15 cellular contexts compared by ENCODE assay signal in genomic region chr16:18958621-18959578, GRCh38. TPM values are rescaled to one million over a fixed set of nuclear protein-coding genes. Genes with fewer than 3 reads are reported as not detected.
A peak's percentile ranks its signal among the peaks of the same experiment; 100 is the strongest.
DNase-seq lines count a peak whose midpoint lies in the region; ATAC-seq and TF ChIP-seq lines count a peak whose summit lies in the region.
"Had no signal": no experiment of that assay in that cellular context is flagged by ENCODE, and none has a peak within 500 bp of the region (broad histone marks: within the 10 kb centered on the region; RNA-seq: fewer than 3 reads in every experiment).

No MANE protein-coding gene starts in this region.

- ATAC-seq in foreskin keratinocyte, result peak; percentile 36
- no peak for ATAC-seq in GM18907 (IDR thresholded peaks at IDR 0.05; ENCODE audit: unreplicated experiment)
- no peak for ATAC-seq in stimulated activated memory B cell treated with anti-CD40 and anti-IgM and Interleukin-4, amounts not matched to agents 10 μg/mL and 1 μg/mL and 100 μg/mL, for 72 hours
- ATAC-seq in GM19455 (IDR thresholded peaks at IDR 0.05; ENCODE audit: unreplicated experiment), result no peak

- no peaks in the 10 kb centered on the region for H3K27me3 Mint-ChIP-seq in neural crest cell (ENCODE audit: low read depth)
- H3K27me3 Mint-ChIP-seq in stimulated activated memory B cell treated with anti-CD40 and anti-IgM and Interleukin-4, amounts not matched to agents 10 μg/mL and 1 μg/mL and 100 μg/mL, for 72 hours, result no peaks in the 10 kb centered on the region

- H3K4me3 Mint-ChIP-seq in neural crest cell, result no peak overlapping the region
- H3K4me3 Mint-ChIP-seq in stimulated activated memory B cell treated with anti-CD40 and anti-IgM and Interleukin-4, amounts not matched to agents 10 μg/mL and 1 μg/mL and 100 μg/mL, for 72 hours, result no peak overlapping the region

- peak; percentile 9 for TF ChIP-seq CTCF in foreskin keratinocyte (conservative IDR thresholded peaks at IDR 0.05)
- no peak for TF ChIP-seq CTCF in neural crest cell (conservative IDR thresholded peaks at IDR 0.05)

- no peaks in the 10 kb centered on the region for H3K36me3 Mint-ChIP-seq in neural crest cell (ENCODE audit: low read depth)
- no peaks in the 10 kb centered on the region for H3K36me3 Mint-ChIP-seq in stimulated activated memory B cell treated with anti-CD40 and anti-IgM and Interleukin-4, amounts not matched to agents 10 μg/mL and 1 μg/mL and 100 μg/mL, for 72 hours

- DNase-seq in EH (ENCODE audit: low read depth) (peak; percentile 44), RKO (ENCODE audit: low spot score) (peak; percentile 16), foreskin keratinocyte (peak; percentile 46 to 78), neural crest cell (ENCODE audit: low read depth, low spot score) (peak; percentile 2), mesenteric fat pad (ENCODE audit: low spot score) (no peak)
- DNase-seq: activated CD4-positive, alpha-beta T cell treated with anti-CD3 and anti-CD28 coated beads for 1 hour; caudate nucleus; islet precursor cell; NCI-H1417 treated with DMSO at 0.1 percent for 48 hours; NCI-H526 treated with DMSO at 0.1 percent for 48 hours had no signal

- peak overlapping the region; percentile 10 for H3K27ac ChIP-seq in foreskin keratinocyte
- H3K27ac ChIP-seq: esophagus muscularis mucosa had no signal

- H3K27me3 ChIP-seq in foreskin keratinocyte, result no peaks in the 10 kb centered on the region
- H3K27me3 ChIP-seq: esophagus muscularis mucosa had no signal

- no peaks in the 10 kb centered on the region for H3K9me3 Mint-ChIP-seq in neural crest cell
- no peaks in the 10 kb centered on the region for H3K9me3 Mint-ChIP-seq in stimulated activated memory B cell treated with anti-CD40 and anti-IgM and Interleukin-4, amounts not matched to agents 10 μg/mL and 1 μg/mL and 100 μg/mL, for 72 hours
- H3K9me3 Mint-ChIP-seq: activated T-helper 2 cell treated with anti-CD3 and anti-CD28 coated beads, Interferon-gamma antibody, Interleukin-2, Interleukin-4, amounts not matched to agents 10 μg/mL and 5 μg/mL and 100 μg/mL, durations not matched to agents 14 hours and 24 hours and 36 hours had no signal

- peaks cover 13% of the 10 kb centered on the region for H3K4me1 Mint-ChIP-seq in neural crest cell
- H3K4me1 Mint-ChIP-seq in stimulated activated memory B cell treated with anti-CD40 and anti-IgM and Interleukin-4, amounts not matched to agents 10 μg/mL and 1 μg/mL and 100 μg/mL, for 72 hours, result peaks cover 6% of the 10 kb centered on the region

- H3K27ac Mint-ChIP-seq in neural crest cell (ENCODE audit: unreplicated experiment), result peak overlapping the region; percentile 87
- H3K27ac Mint-ChIP-seq in stimulated activated memory B cell treated with anti-CD40 and anti-IgM and Interleukin-4, amounts not matched to agents 10 μg/mL and 1 μg/mL and 100 μg/mL, for 72 hours, result no peak overlapping the region
- H3K27ac Mint-ChIP-seq: activated T-helper 2 cell treated with anti-CD3 and anti-CD28 coated beads, Interferon-gamma antibody, Interleukin-2, Interleukin-4, amounts not matched to agents 10 μg/mL and 5 μg/mL and 100 μg/mL, durations not matched to agents 14 hours and 24 hours and 36 hours had no signal

- peaks cover 30% of the 10 kb centered on the region for H3K4me1 ChIP-seq in foreskin keratinocyte

RNA-seq across cellular contexts. Expression of gene TMC7, which starts 24.8 kb away (rescaled TPM):
- total RNA-seq in foreskin keratinocyte (2.6 and 2.9 TPM in 2 replicates), neural crest cell (3.1 and 3.9 TPM in 2 replicates), mesenteric fat pad (3.2 TPM)
- polyA plus RNA-seq in foreskin keratinocyte, result 1.2 and 1.4 TPM in 2 replicates
- total RNA-seq: activated T-helper 2 cell treated with anti-CD3 and anti-CD28 coated beads, Interferon-gamma antibody, Interleukin-2, Interleukin-4, amounts not matched to agents 10 μg/mL and 5 μg/mL and 100 μg/mL, durations not matched to agents 14 hours and 24 hours and 36 hours had no signal

RNA-seq across cellular contexts. Expression of gene SMG1, which starts 32.7 kb away (rescaled TPM):
- total RNA-seq in foreskin keratinocyte (34.5 and 37.9 TPM in 2 replicates), neural crest cell (87.1 and 93.3 TPM in 2 replicates), mesenteric fat pad (68.1 TPM)
- 2.9 and 3.2 TPM in 2 replicates for polyA plus RNA-seq in foreskin keratinocyte
